8 cellular contexts compared by ENCODE assay signal in the genomic region with DNA sequence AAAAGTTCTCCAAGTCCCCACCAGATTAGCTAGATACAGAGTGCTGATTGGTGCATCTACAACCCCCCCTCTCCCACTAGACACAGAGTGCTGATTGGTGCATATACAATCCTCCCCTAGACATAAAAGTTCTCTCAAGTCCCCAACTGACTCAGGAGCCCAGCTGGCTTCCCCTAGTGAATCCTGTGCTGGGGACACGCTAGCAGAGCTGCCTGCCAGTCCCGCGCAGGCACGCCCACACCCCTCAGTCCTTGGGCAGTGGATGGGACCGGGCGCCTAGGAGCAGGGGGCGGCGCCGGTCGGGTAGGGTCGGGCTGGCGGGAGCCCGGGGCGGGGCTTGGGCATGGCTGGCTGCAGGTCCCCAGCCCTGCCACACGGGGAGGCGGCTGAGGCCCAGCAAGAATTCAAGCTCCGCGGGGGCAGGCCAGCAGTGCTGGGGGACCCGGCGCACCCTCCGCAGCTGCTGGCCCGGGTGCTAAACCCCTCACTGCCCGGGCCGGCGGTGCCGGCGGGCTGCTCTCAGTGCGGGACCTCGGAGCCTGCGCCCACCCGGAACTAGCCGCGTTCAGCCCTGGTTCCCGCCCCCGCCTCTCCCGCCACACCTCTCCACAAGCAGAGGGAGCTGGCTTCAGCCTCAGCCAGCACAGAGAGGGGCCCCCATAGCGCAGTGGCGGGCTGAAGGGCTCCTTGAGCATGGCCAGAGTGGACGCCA.
DNase-seq lines count a peak whose midpoint lies in the region; ATAC-seq and TF ChIP-seq lines count a peak whose summit lies in the region.

No MANE protein-coding gene starts in this region.

- TF ChIP-seq CTCF in fibroblast of the aortic adventitia (IDR thresholded peaks at IDR 0.05; ENCODE audit: insufficient read depth, low read length), result peak; percentile 45

- DNase-seq in DMS53 treated with DMSO at 0.1 percent for 48 hours (lab: John Stamatoyannopoulos, UW; ENCODE audit: unreplicated experiment) (peak; percentile 48), HUDEP-2 (lab: John Stamatoyannopoulos, UW; ENCODE audit: unreplicated experiment in 76 of 76) (peak in 71 of 76 experiments; percentile 7 to 82 (median 55)), OCI-M2 (lab: John Stamatoyannopoulos, UW; ENCODE audit: unreplicated experiment) (peak; percentile 67), fibroblast of the aortic adventitia (ENCODE audit: low read depth) (peak; percentile 31), neuronal stem cell (ENCODE audit: low spot score) (peak; percentile 74), substantia nigra (lab: John Stamatoyannopoulos, UW) (peak in 41 of 49 donors; percentile 4 to 75 (median 34))
- DNase-seq in activated T-cell treated with anti-CD3 and anti-CD28 coated beads, Interleukin-2, amount 50 U/mL, for 48 hours, result peak; percentile 87 to 92

- H3K4me2 ChIP-seq in neuronal stem cell (ENCODE audit: insufficient read depth, low read length, poor library complexity, severe bottlenecking), result peak overlapping the region; percentile 57

- H3K23ac ChIP-seq in neuronal stem cell (ENCODE audit: low read depth, low read length, poor library complexity), result no peak overlapping the region

- H3K36me3 ChIP-seq in neuronal stem cell (replicated peaks in 1 of 2; ENCODE audit: control insufficient read depth in 2 of 2, insufficient read depth in 2 of 2, low read length in 2 of 2), result no peaks in the 10 kb centered on the region

- H4K91ac ChIP-seq in neuronal stem cell (ENCODE audit: low read depth, low read length, poor library complexity), result no peak overlapping the region

- H3K27ac ChIP-seq in neuronal stem cell (replicated peaks; ENCODE audit: low read length) (no peak overlapping the region), substantia nigra (ENCODE audit: low read depth, low read length, poor library complexity, severe bottlenecking) (no peak overlapping the region)

- H3K9me3 ChIP-seq in neuronal stem cell (replicated peaks in 1 of 2; ENCODE audit: control insufficient read depth in 2 of 2, insufficient read depth in 1 of 2, low read depth in 1 of 2, low read length in 2 of 2), result no peaks in the 10 kb centered on the region

- no peaks in the 10 kb centered on the region for H3K27me3 ChIP-seq in neuronal stem cell (ENCODE audit: control insufficient read depth in 3 of 3, insufficient read depth in 3 of 3, low read depth in 1 of 3, low read length in 3 of 3)

- peak; percentile 98 for ATAC-seq in GM21423 (IDR thresholded peaks at IDR 0.05; ENCODE audit: unreplicated experiment)

- peaks cover 3 to 7% of the 10 kb centered on the region in 2 donors for H3K4me1 ChIP-seq in neuronal stem cell (ENCODE audit: control insufficient read depth in 2 of 2, insufficient read depth in 1 of 2, low read depth in 1 of 2, low read length in 2 of 2)

- no peak overlapping the region for H4K8ac ChIP-seq in neuronal stem cell (ENCODE audit: low read depth, low read length)

- H2BK5ac ChIP-seq in neuronal stem cell (ENCODE audit: low read length), result peak overlapping the region; percentile 66

- H3K4ac ChIP-seq in neuronal stem cell (ENCODE audit: low read length), result no peak overlapping the region

- H3K79me1 ChIP-seq in neuronal stem cell (ENCODE audit: low read depth, low read length), result no peaks in the 10 kb centered on the region

- H2BK15ac ChIP-seq in neuronal stem cell (ENCODE audit: low read length), result no peak overlapping the region

- H2AFZ ChIP-seq in neuronal stem cell (ENCODE audit: low read length), result peak overlapping the region; percentile 81

- no peak overlapping the region for H2BK120ac ChIP-seq in neuronal stem cell (ENCODE audit: low read depth, low read length)

- peak overlapping the region; percentile 91 for H3K18ac ChIP-seq in neuronal stem cell (ENCODE audit: low read length)

- H2BK12ac ChIP-seq in neuronal stem cell (ENCODE audit: low read length), result no peak overlapping the region

- no peak overlapping the region for H3K14ac ChIP-seq in neuronal stem cell (ENCODE audit: low read length)

- no CpG with 5 or more reads among the region's 39 CpGs for WGBS in neuronal stem cell (ENCODE audit: extremely low coverage in 2 of 2, insufficient read length in 2 of 2, insufficient replicate concordance in 1 of 2), 2 donors

- peak overlapping the region; percentile 86 for H3K9ac ChIP-seq in neuronal stem cell (ENCODE audit: low read depth, low read length, poor library complexity)

- H2AK5ac ChIP-seq in neuronal stem cell (ENCODE audit: low read depth, low read length), result no peak overlapping the region

- peak overlapping the region; percentile 65 for H3K4me3 ChIP-seq in fibroblast of the aortic adventitia (ENCODE audit: low read depth, low read length)
- H3K4me3 ChIP-seq in neuronal stem cell (ENCODE audit: low read length in 2 of 2), result peak overlapping the region; percentile 43 to 76

Comparison
In these comparisons a context has a peak if more than half of its experiments do, and no peak if none do; other contexts are left out.
1. DNase-seq: peak in every context shown above with its lines; median percentile 90 in activated T-cell treated with anti-CD3 and anti-CD28 coated beads, Interleukin-2, amount 50 U/mL, for 48 hours; 74 in neuronal stem cell; 67 in OCI-M2; 55 in HUDEP-2; 48 in DMS53 treated with DMSO at 0.1 percent for 48 hours; 34 in substantia nigra; 31 in fibroblast of the aortic adventitia.